ENCODE assay signal across 1 cellular context in genomic region chr14:95339301-95339865, GRCh38.
TF ChIP-seq lines count a peak whose summit lies in the region.

No MANE protein-coding gene starts in this region.

TF ChIP-seq in A549, 52 proteins besides CTCF, POLR2A, EP300 and RAD21 (continued from another document):
- TF ChIP-seq HES2 (IDR thresholded peaks at IDR 0.05): no peak
- TF ChIP-seq USF2 (IDR thresholded peaks at IDR 0.05): no peak
- no peak for TF ChIP-seq REST (IDR thresholded peaks at IDR 0.05)
- no peak for TF ChIP-seq ZSCAN20 (CRISPR knock-in tag; IDR thresholded peaks at IDR 0.05)
- TF ChIP-seq ELK1 (IDR thresholded peaks at IDR 0.05; ENCODE audit: low read depth, low read length): no peak
